Comparison of ENCODE assay signal across 8 cellular contexts in the genomic region with DNA sequence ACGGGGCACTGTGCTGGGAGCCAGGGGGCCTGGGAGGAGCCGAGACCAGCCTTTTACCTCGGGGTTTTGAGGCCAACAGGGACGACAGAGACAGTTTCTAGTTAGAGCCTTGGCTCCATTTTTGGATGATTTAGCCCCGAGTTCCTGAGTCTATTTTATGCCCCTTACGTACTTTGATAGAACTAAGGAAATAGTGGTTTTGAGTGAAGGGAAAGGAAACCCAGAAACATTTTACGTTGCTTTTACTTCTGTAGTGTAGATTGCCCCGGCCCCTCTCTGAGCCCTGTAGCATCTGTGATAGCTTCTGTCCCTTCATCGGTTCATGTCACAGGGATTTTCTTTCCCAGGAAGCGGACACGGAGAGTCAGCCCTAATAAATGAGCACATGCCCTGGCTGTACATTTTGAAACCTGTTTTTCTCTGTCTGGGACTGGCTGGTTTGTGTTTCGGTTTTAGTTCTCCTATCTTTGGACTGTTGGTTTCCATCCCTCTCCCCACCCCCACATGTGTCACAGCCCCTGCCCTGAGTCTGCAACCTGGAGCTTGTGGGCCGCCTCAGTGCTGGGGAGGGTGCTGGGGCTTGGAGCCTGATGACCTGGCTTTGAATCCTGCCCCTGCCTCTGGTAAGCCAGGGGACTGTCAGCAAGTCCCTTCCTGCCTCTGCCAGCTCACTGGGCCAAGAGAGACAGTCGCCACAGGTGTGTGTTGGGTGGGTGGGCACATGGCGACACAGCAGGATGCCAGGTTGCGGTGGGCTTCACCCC. TPM values are rescaled to one million over a fixed set of nuclear protein-coding genes. Genes with fewer than 3 reads are reported as not detected.
DNase-seq lines count a peak whose midpoint lies in the region; ATAC-seq and TF ChIP-seq lines count a peak whose summit lies in the region.

No MANE protein-coding gene starts in this region.

- H3F3A ChIP-seq in smooth muscle cell (ENCODE audit: low read depth): peaks cover 20% of the 10 kb centered on the region

- H3K36me3 ChIP-seq in heart left ventricle (peaks cover 0 to 66% (median 41%) of the 10 kb centered on the region in 9 donors), smooth muscle cell (ENCODE audit: low read depth) (no peaks in the 10 kb centered on the region)

- peaks cover 0 to 49% (median 0%) of the 10 kb centered on the region in 12 donors for H3K4me1 ChIP-seq in heart left ventricle
- H3K4me1 ChIP-seq in smooth muscle cell (ENCODE audit: low read depth): no peaks in the 10 kb centered on the region

- no peak for TF ChIP-seq POLR2A in heart left ventricle (IDR thresholded peaks at IDR 0.05)

- H3K27ac ChIP-seq in heart left ventricle (peak overlapping the region in 5 of 12 donors; percentile 24 to 91 (median 52)), smooth muscle cell (ENCODE audit: low read depth) (no peak overlapping the region)

- H3K4me3 ChIP-seq in heart left ventricle: peak overlapping the region in 1 of 12 donors; percentile 35
- H3K4me3 ChIP-seq in smooth muscle cell: no peak overlapping the region

- H3K9me3 ChIP-seq in heart left ventricle: no peaks in the 10 kb centered on the region
- H3K9me3 ChIP-seq in smooth muscle cell (replicated peaks; ENCODE audit: low read depth): no peaks in the 10 kb centered on the region

- WGBS in heart left ventricle, 4 donors: 82 to 90% (median 85%) methylated on average over 16 of the region's 16 CpGs
- 98% methylated on average over 16 of the region's 16 CpGs for WGBS in smooth muscle cell (ENCODE audit: low lambda C conversion rate)

- DNase-seq in activated CD4-positive, alpha-beta T cell treated with anti-CD3 and anti-CD28 coated beads, Interleukin-2, amount 50 U/mL, for 4 hours: peak; percentile 74 to 80
- DNase-seq in heart left ventricle (peak in 1 of 5 donors; percentile 34), NCI-H526 (lab: John Stamatoyannopoulos, UW) (no peak), NCI-H1105 treated with DMSO at 0.1 percent for 48 hours (lab: John Stamatoyannopoulos, UW) (no peak), smooth muscle cell (lab: John Stamatoyannopoulos, UW; ENCODE audit: unreplicated experiment) (no peak)
- DNase-seq in stimulated activated CD8-positive, alpha-beta memory T cell treated with anti-CD3 and anti-CD28 coated beads, Interleukin-15, amount 100 ng/mL, for 4 hours (ENCODE audit: low read depth in 2 of 2): peak; percentile 50 to 74

- ATAC-seq in GM19372 (IDR thresholded peaks at IDR 0.05; ENCODE audit: low read depth, unreplicated experiment) (peak; percentile 53), HG03378 (IDR thresholded peaks at IDR 0.05; ENCODE audit: unreplicated experiment) (peak; percentile 53), heart left ventricle (peak in 3 of 4 donors; percentile 11 to 48 (median 41))

- H3K27me3 ChIP-seq in heart left ventricle: no peaks in the 10 kb centered on the region
- H3K27me3 ChIP-seq in smooth muscle cell (ENCODE audit: low read depth): no peaks in the 10 kb centered on the region

- TF ChIP-seq CTCF in heart left ventricle (IDR thresholded peaks at IDR 0.05) (no peak), smooth muscle cell (IDR thresholded peaks at IDR 0.05; ENCODE audit: borderline replicate concordance, insufficient read depth, poor library complexity, severe bottlenecking) (no peak)

- no peak overlapping the region for H3K4me2 ChIP-seq in smooth muscle cell

- no peak overlapping the region for H3K9ac ChIP-seq in smooth muscle cell (ENCODE audit: low read depth)

- no peak overlapping the region for H2AFZ ChIP-seq in smooth muscle cell (ENCODE audit: low read depth)

- intact Hi-C loops in heart left ventricle (cut with DNase I): no loop called here

- H3K79me2 ChIP-seq in smooth muscle cell (ENCODE audit: low read depth): no peaks in the 10 kb centered on the region

- H4K20me1 ChIP-seq in smooth muscle cell (ENCODE audit: low read depth): peaks cover 19% of the 10 kb centered on the region

RNA-seq across cellular contexts. Expression of a gene that starts 6.9 kb away (rescaled TPM):
- total RNA-seq in heart left ventricle (10 to 100 TPM in 2 of 9 donors, 1 to 10 TPM in 7; 1.9 to 22.0 (median 4.8) TPM), smooth muscle cell (43.0 and 47.1 TPM in 2 replicates)
- polyA plus RNA-seq in heart left ventricle (10 to 100 TPM in 1 of 2 donors, 1 to 10 TPM in 1; 1.1 to 10.6 TPM), smooth muscle cell (66.1 and 69.8 TPM in 2 replicates)

RNA-seq across cellular contexts. Expression of a gene that starts 30.3 kb away (rescaled TPM):
- total RNA-seq in heart left ventricle (10 to 100 TPM in 5 of 9 donors, 1 to 10 TPM in 4; 7.4 to 15.2 (median 11.4) TPM), smooth muscle cell (14.3 and 17.2 TPM in 2 replicates)
- polyA plus RNA-seq in heart left ventricle (10 to 100 TPM; 15.1 TPM), smooth muscle cell (34.5 and 51.9 TPM in 2 replicates)

RNA-seq across cellular contexts. Expression of a gene that starts 38.2 kb away (rescaled TPM):
- total RNA-seq in heart left ventricle (10 to 100 TPM in 2 of 9 donors, 1 to 10 TPM in 7; 4.9 to 19.4 (median 6.5) TPM), smooth muscle cell (7.0 and 17.7 TPM in 2 replicates)
- polyA plus RNA-seq in heart left ventricle (1 to 10 TPM; 6.8 to 7.9 TPM), smooth muscle cell (15.7 and 16.0 TPM in 2 replicates)

RNA-seq across cellular contexts. Expression of a gene that starts 38.3 kb away (rescaled TPM):
- total RNA-seq in heart left ventricle (10 to 100 TPM in 4 of 9 donors, 1 to 10 TPM in 5; 7.6 to 24.9 (median 9.7) TPM), smooth muscle cell (10.0 and 13.1 TPM in 2 replicates)
- polyA plus RNA-seq in heart left ventricle (10 to 100 TPM in 1 of 2 donors, 1 to 10 TPM in 1; 4.7 to 26.4 TPM), smooth muscle cell (21.2 and 23.5 TPM in 2 replicates)

RNA-seq across cellular contexts. Expression of a gene that starts 52.3 kb away (rescaled TPM):
- total RNA-seq in heart left ventricle (10 to 100 TPM; 34.4 to 72.9 (median 47.4) TPM), smooth muscle cell (12.7 and 13.1 TPM in 2 replicates)
- polyA plus RNA-seq in heart left ventricle (100 to 1,000 TPM in 1 of 2 donors, 10 to 100 TPM in 1; 86.3 to 227 TPM), smooth muscle cell (92.2 and 94.4 TPM in 2 replicates)

Comparison
In these comparisons a context has a peak if more than half of its experiments do, and no peak if none do; other contexts are left out.
1. DNase-seq: peak in activated CD4-positive, alpha-beta T cell treated with anti-CD3 and anti-CD28 coated beads, Interleukin-2, amount 50 U/mL, for 4 hours (2 of 2) and stimulated activated CD8-positive, alpha-beta memory T cell treated with anti-CD3 and anti-CD28 coated beads, Interleukin-15, amount 100 ng/mL, for 4 hours (2 of 2); none in NCI-H526 (0 of 2), NCI-H1105 treated with DMSO at 0.1 percent for 48 hours (single experiment) and smooth muscle cell (single experiment).
2. Peak in every context shown above with its lines, with median percentiles within 50 percentile points of each other: ATAC-seq.